ENCODE assay signal across 21 cellular contexts in the genomic region with DNA sequence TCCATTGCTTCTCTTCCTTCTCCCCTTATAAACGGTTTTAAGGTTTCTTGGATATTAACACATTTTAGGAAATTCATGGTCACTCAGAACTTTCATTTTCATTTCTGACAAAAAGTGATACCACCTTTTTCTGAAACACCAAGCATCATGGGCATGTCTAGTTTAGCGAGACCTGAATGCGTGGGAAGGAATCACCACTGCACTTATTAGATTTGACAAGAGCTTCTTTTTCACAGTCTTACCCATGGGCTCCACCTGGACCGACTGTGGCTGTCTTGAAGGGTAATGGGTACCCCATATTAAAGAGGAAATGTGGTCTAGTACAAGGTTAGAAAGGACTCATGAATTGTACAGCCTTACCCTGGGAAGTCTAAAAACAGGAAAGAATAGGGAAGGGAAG.
DNase-seq lines count a peak whose midpoint lies in the region; ATAC-seq, FAIRE-seq and TF ChIP-seq lines count a peak whose summit lies in the region.
"Had no signal": no experiment of that assay in that cellular context is flagged by ENCODE, and none has a peak within 500 bp of the region (broad histone marks: within the 10 kb centered on the region; RNA-seq: fewer than 3 reads in every experiment).

No MANE protein-coding gene starts in this region.

- no peaks in the 10 kb centered on the region; the same call in 2 of the 3 replicates for H3K9me3 ChIP-seq in GM12878 (replicated peaks; ENCODE audit: control insufficient read depth, insufficient read depth, low read length)
- H3K9me3 ChIP-seq: HAP-1, MG63 had no signal

- H4K20me1 ChIP-seq in GM12878 (ENCODE audit: control insufficient read depth, insufficient read depth): no peaks in the 10 kb centered on the region
- H4K20me1 ChIP-seq: BLaER1 had no signal

- 33% methylated on average over 4 of the region's 4 CpGs for WGBS in GM12878 (ENCODE audit: insufficient coverage, insufficient replicate concordance, low lambda C conversion rate, missing lambda C conversion rate)

- H3K4me2 ChIP-seq in GM12878 (ENCODE audit: control insufficient read depth, insufficient read depth): no peak overlapping the region
- H3K4me2 ChIP-seq: BLaER1 had no signal

- RAD21 ChIA-PET in GM12878 (lab: Charles Lee; ENCODE audit: unreplicated experiment): no interaction called here

- CTCF ChIA-PET in GM12878 (lab: Yijun Ruan, JAX): interaction anchor here (0.5 kb wide), 1 partner anchor 1442 kb away, joined by 3 read pairs; no protein-coding TSS in a partner anchor

- H3K9ac ChIP-seq in GM12878 (ENCODE audit: control insufficient read depth, insufficient read depth, low read length): no peak overlapping the region
- H3K9ac ChIP-seq: BLaER1 had no signal

- POLR2A ChIA-PET in GM12878 (lab: Charles Lee): no interaction called here

- intact Hi-C loops in GM12878 (cut with micrococcal nuclease; ENCODE audit: unreplicated experiment): no loop called here

- no peak for FAIRE-seq in GM12878 (lab: Jason Lieb, UNC)

- no peaks in the 10 kb centered on the region for H3K79me2 ChIP-seq in GM12878 (ENCODE audit: control insufficient read depth, insufficient read depth, low read length)

- no peak overlapping the region for H3K4me3 ChIP-seq in GM12878
- H3K4me3 ChIP-seq: BLaER1, HAP-1, MG63, SK-N-MC had no signal

- no peak for TF ChIP-seq POLR2A in GM12878 (IDR thresholded peaks at IDR 0.05; ENCODE audit: low read depth, low read length)

- no peak overlapping the region for H2AFZ ChIP-seq in GM12878 (ENCODE audit: control insufficient read depth, low read depth, low read length)

- no peaks in the 10 kb centered on the region for H3K4me1 ChIP-seq in GM12878 (ENCODE audit: control insufficient read depth, insufficient read depth, low read length)
- H3K4me1 ChIP-seq: HAP-1 had no signal

- SMC1A ChIA-PET in GM12878 (lab: Charles Lee; ENCODE audit: uncharacterized antibody, unreplicated experiment): no interaction called here

- TF ChIP-seq EP300 in GM12878 (IDR thresholded peaks at IDR 0.05; ENCODE audit: borderline replicate concordance in 1 of 2, control insufficient read depth in 1 of 2, low read depth in 2 of 2, low read length in 2 of 2): no peak

- no TSS peak for BruUV-seq in GM12878 (replicated peaks; lab: Mats Ljungman, UMichigan)

- H3K27me3 ChIP-seq in GM12878 (replicated peaks in 1 of 2; ENCODE audit: control insufficient read depth in 2 of 2, insufficient read depth in 2 of 2, low read length in 1 of 2): no peaks in the 10 kb centered on the region; a peak in 1 of 4 replicates
- H3K27me3 ChIP-seq: BLaER1, MG63 had no signal

- no peak for TF ChIP-seq RAD21 in GM12878 (IDR thresholded peaks at IDR 0.05; ENCODE audit: insufficient read depth, low read depth, low read length)

- no peak for TF ChIP-seq CTCF in GM12878 (IDR thresholded peaks at IDR 0.05 in 2 of 3, conservative IDR thresholded peaks at IDR 0.05 in 1 of 3; ENCODE audit: control insufficient read depth in 2 of 3, extremely low read depth in 1 of 3, insufficient read depth in 1 of 3, low read depth in 3 of 3, low read length in 3 of 3)

- H3K27ac ChIP-seq in GM12878 (ENCODE audit: control insufficient read depth, insufficient read depth): no peak overlapping the region
- H3K27ac ChIP-seq: BLaER1, SK-N-MC had no signal

- in situ Hi-C loops in GM12878 (cut with MboI): no loop called here

- peak; percentile 1 for DNase-seq in GM19240 (ENCODE audit: insufficient read length, low spot score)
- no peak for DNase-seq in GM12878 (ENCODE audit: low read depth, low spot score)
- DNase-seq in KG1 (lab: John Stamatoyannopoulos, UW): no peak
- DNase-seq in COLO668 (lab: John Stamatoyannopoulos, UW; ENCODE audit: unreplicated experiment): no peak
- DNase-seq in NCI-H2029 (lab: John Stamatoyannopoulos, UW): no peak
- DNase-seq: CD8-positive, alpha-beta T cell; DMS79; Kasumi-1; MG63; NCI-H1092; NCI-H146; NCI-H2107; NCI-H510A; NCI-H748 treated with DMSO at 0.1 percent for 48 hours; NK-92 treated with Interleukin-12 subunit alpha and Interleukin-12 subunit beta, amount 100 ng/mL, for 24 hours; SHP77 had no signal

- peak; percentile 59 for ATAC-seq in GM21529 (IDR thresholded peaks at IDR 0.05; ENCODE audit: unreplicated experiment)
- peak; percentile 77 for ATAC-seq in HG02973 (IDR thresholded peaks at IDR 0.05; ENCODE audit: unreplicated experiment)
- 0 out of 3 replicates have a peak, but pooled peaks have one; percentile 24 for ATAC-seq in GM12878
- ATAC-seq: CD8-positive, alpha-beta T cell had no signal

- H3K36me3 ChIP-seq in GM12878 (ENCODE audit: control insufficient read depth in 2 of 2, insufficient read depth in 2 of 2, low read length in 1 of 2): no peaks in the 10 kb centered on the region
- H3K36me3 ChIP-seq: HAP-1, MG63 had no signal

TF ChIP-seq in GM12878, 131 proteins besides CTCF, POLR2A, EP300 and RAD21:
- TF ChIP-seq RELA (IDR thresholded peaks at IDR 0.05; ENCODE audit: borderline replicate concordance, partially characterized antibody) (no peak), STAT3 (IDR thresholded peaks at IDR 0.05; ENCODE audit: low read depth, low read length) (no peak), CBX5 (IDR thresholded peaks at IDR 0.05; ENCODE audit: low read depth) (no peak), GATAD2B (conservative IDR thresholded peaks at IDR 0.05; ENCODE audit: low read depth) (no peak), MXI1 (IDR thresholded peaks at IDR 0.05; ENCODE audit: low read depth, low read length) (no peak)
- TF ChIP-seq, protein P1, sequence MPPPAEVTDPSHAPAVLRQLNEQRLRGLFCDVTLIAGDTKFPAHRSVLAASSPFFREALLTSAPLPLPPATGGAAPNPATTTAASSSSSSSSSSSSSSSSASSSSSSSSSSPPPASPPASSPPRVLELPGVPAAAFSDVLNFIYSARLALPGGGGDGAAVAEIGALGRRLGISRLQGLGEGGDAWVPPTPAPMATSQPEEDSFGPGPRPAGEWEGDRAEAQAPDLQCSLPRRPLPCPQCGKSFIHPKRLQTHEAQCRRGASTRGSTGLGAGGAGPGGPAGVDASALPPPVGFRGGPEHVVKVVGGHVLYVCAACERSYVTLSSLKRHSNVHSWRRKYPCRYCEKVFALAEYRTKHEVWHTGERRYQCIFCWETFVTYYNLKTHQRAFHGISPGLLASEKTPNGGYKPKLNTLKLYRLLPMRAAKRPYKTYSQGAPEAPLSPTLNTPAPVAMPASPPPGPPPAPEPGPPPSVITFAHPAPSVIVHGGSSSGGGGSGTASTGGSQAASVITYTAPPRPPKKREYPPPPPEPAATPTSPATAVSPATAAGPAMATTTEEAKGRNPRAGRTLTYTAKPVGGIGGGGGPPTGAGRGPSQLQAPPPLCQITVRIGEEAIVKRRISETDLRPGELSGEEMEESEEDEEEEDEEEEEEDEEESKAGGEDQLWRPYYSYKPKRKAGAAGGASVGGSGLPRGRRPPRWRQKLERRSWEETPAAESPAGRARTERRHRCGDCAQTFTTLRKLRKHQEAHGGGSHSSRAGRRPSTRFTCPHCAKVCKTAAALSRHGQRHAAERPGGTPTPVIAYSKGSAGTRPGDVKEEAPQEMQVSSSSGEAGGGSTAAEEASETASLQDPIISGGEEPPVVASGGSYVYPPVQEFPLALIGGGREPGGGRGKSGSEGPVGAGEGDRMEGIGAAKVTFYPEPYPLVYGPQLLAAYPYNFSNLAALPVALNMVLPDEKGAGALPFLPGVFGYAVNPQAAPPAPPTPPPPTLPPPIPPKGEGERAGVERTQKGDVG (CRISPR knock-in tag; IDR thresholded peaks at IDR 0.05): no peak

Comparison
In these comparisons a context has a peak if more than half of its experiments do, and no peak if none do; other contexts are left out.
1. ATAC-seq: peak in every context shown above with its lines; median percentile 77 in HG02973; 59 in GM21529; 24 in GM12878.